ENCODE assay signal across 8 cellular contexts in the genomic region with DNA sequence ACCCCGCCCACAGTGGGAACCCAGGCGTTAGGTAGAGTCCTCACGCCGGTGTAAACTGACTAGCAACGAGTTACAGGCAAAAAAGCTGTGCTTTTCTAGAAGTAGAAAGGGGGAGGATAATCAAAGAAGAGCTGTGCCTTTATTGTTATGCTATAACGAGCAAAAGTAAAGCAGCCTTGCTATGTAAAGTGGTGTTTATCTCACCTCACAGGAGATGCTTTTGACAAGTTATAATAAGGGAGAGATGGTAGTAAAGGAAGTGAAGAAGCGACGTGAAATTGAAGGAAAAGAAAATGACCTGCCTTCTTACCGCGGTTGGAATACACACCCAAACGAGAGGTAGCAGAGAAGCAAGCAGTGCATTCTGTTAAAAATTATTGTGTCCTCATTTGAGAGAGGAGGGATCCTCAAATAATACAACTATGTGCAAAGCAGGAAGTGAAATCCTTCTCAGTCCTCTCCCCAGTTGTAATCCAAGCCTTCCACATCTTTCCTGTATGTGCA. TPM values are rescaled to one million over a fixed set of nuclear protein-coding genes. Genes with fewer than 3 reads are reported as not detected.
DNase-seq lines count a peak whose midpoint lies in the region; ATAC-seq lines count a peak whose summit lies in the region.

No MANE protein-coding gene starts in this region.

- intact Hi-C loops in activated T-helper 2 cell treated with anti-CD3 and anti-CD28 coated beads, Interferon-gamma antibody, Interleukin-2, Interleukin-4, amounts not matched to agents 10 μg/mL and 5 μg/mL and 100 μg/mL, durations not matched to agents 14 hours and 24 hours and 36 hours (cut with micrococcal nuclease) = loop anchor here (2.0 to 10.0 kb wide), 5 partner anchors 84 to 1256 kb away; partner anchors contain the start of genes IFIH1 and LY75

- H3K4me1 Mint-ChIP-seq in activated T-helper 2 cell treated with anti-CD3 and anti-CD28 coated beads, Interferon-gamma antibody, Interleukin-2, Interleukin-4, amounts not matched to agents 10 μg/mL and 5 μg/mL and 100 μg/mL, durations not matched to agents 14 hours and 24 hours and 36 hours (ENCODE audit: low read depth) = peaks cover 55% of the 10 kb centered on the region

- peaks cover 68% of the 10 kb centered on the region for H3K36me3 Mint-ChIP-seq in activated T-helper 2 cell treated with anti-CD3 and anti-CD28 coated beads, Interferon-gamma antibody, Interleukin-2, Interleukin-4, amounts not matched to agents 10 μg/mL and 5 μg/mL and 100 μg/mL, durations not matched to agents 14 hours and 24 hours and 36 hours (ENCODE audit: low read depth)

- H3K4me3 Mint-ChIP-seq in activated T-helper 2 cell treated with anti-CD3 and anti-CD28 coated beads, Interferon-gamma antibody, Interleukin-2, Interleukin-4, amounts not matched to agents 10 μg/mL and 5 μg/mL and 100 μg/mL, durations not matched to agents 14 hours and 24 hours and 36 hours (ENCODE audit: low read depth) = peak overlapping the region; percentile 97

- DNase-seq in NCI-H2227 treated with DMSO at 0.1 percent for 48 hours (lab: John Stamatoyannopoulos, UW) = peak; percentile 60
- DNase-seq in NCI-H2227 (lab: John Stamatoyannopoulos, UW; ENCODE audit: unreplicated experiment) = no peak
- DNase-seq in activated T-helper 2 cell treated with anti-CD3 and anti-CD28 coated beads, Interferon-gamma antibody, Interleukin-2, Interleukin-4, amounts not matched to agents 10 μg/mL and 5 μg/mL and 100 μg/mL, durations not matched to agents 14 hours and 24 hours and 36 hours (ENCODE audit: low spot score) = no peak
- DNase-seq in inferior parietal cortex (ENCODE audit: extremely low spot score) = peak; percentile 69
- peak; percentile 66 for DNase-seq in superior temporal gyrus (ENCODE audit: extremely low spot score)
- DNase-seq in GM19238 (ENCODE audit: insufficient read length, low spot score) = no peak
- no peak for DNase-seq in SHP77 treated with DMSO at 0.1 percent for 48 hours (lab: John Stamatoyannopoulos, UW)

- peak overlapping the region; percentile 99 for H3K27ac Mint-ChIP-seq in activated T-helper 2 cell treated with anti-CD3 and anti-CD28 coated beads, Interferon-gamma antibody, Interleukin-2, Interleukin-4, amounts not matched to agents 10 μg/mL and 5 μg/mL and 100 μg/mL, durations not matched to agents 14 hours and 24 hours and 36 hours

- H3K27me3 Mint-ChIP-seq in activated T-helper 2 cell treated with anti-CD3 and anti-CD28 coated beads, Interferon-gamma antibody, Interleukin-2, Interleukin-4, amounts not matched to agents 10 μg/mL and 5 μg/mL and 100 μg/mL, durations not matched to agents 14 hours and 24 hours and 36 hours (ENCODE audit: low read depth) = no peaks in the 10 kb centered on the region

- H3K9me3 Mint-ChIP-seq in activated T-helper 2 cell treated with anti-CD3 and anti-CD28 coated beads, Interferon-gamma antibody, Interleukin-2, Interleukin-4, amounts not matched to agents 10 μg/mL and 5 μg/mL and 100 μg/mL, durations not matched to agents 14 hours and 24 hours and 36 hours = no peaks in the 10 kb centered on the region

- ATAC-seq in HG03175 (IDR thresholded peaks at IDR 0.05; ENCODE audit: unreplicated experiment) = peak; percentile 33

RNA-seq across cellular contexts. Expression of gene TANK, which starts 0.9 kb away (rescaled TPM):
- total RNA-seq in activated T-helper 2 cell treated with anti-CD3 and anti-CD28 coated beads, Interferon-gamma antibody, Interleukin-2, Interleukin-4, amounts not matched to agents 10 μg/mL and 5 μg/mL and 100 μg/mL, durations not matched to agents 14 hours and 24 hours and 36 hours = 66.2 and 70.7 TPM in 2 replicates

Comparison
In these comparisons a context has a peak if more than half of its experiments do, and no peak if none do; other contexts are left out.
1. DNase-seq: peak in NCI-H2227 treated with DMSO at 0.1 percent for 48 hours (single experiment), inferior parietal cortex (single experiment) and superior temporal gyrus (single experiment); none in NCI-H2227 (single experiment), activated T-helper 2 cell treated with anti-CD3 and anti-CD28 coated beads, Interferon-gamma antibody, Interleukin-2, Interleukin-4, amounts not matched to agents 10 μg/mL and 5 μg/mL and 100 μg/mL, durations not matched to agents 14 hours and 24 hours and 36 hours (single experiment), GM19238 (single experiment) and SHP77 treated with DMSO at 0.1 percent for 48 hours (single experiment).